ENCODE assay signal across 9 cellular contexts in the genomic region with DNA sequence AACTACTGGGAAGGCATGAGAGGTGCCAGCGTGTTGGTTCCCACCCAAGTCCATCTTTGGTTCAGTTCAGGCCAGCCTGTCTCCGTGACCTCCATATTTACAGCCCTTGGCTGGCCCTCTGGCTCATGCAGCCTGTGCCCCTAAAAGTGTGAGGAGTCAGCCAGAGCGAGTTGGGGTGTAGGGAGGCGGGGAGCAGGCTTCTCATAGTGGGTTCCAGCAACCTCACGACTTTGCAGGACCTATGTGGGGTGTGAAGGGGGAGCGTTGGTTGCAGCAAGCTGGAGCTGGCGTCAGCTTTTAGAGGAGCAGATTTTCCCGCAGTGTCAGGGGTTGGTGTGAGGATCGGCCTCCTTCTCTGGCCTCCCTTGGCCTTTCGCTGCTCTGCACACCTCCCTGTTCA. TPM values are rescaled to one million over a fixed set of nuclear protein-coding genes. Genes with fewer than 3 reads are reported as not detected.
DNase-seq lines count a peak whose midpoint lies in the region; TF ChIP-seq lines count a peak whose summit lies in the region.
"Had no signal": no experiment of that assay in that cellular context is flagged by ENCODE, and none has a peak within 500 bp of the region (broad histone marks: within the 10 kb centered on the region; RNA-seq: fewer than 3 reads in every experiment).

No MANE protein-coding gene starts in this region.

- 91 to 100% methylated on average over 1 to 10 of the region's 10 CpGs for WGBS in endodermal cell (ENCODE audit: insufficient coverage in 1 of 2, insufficient read length in 1 of 2), 2 experiments

- POLR2A ChIA-PET in CD4-positive, alpha-beta memory T cell (lab: Charles Lee; ENCODE audit: partially characterized antibody): interaction anchor here (21.5 to 31.9 kb wide), 4 partner anchors 4 to 37 kb away, joined by 598 to 906 read pairs (median 656); a partner anchor contains a TSS

- no peaks in the 10 kb centered on the region for H3K9me3 ChIP-seq in CD4-positive, alpha-beta memory T cell (ENCODE audit: control insufficient read depth in 1 of 2, low read length in 2 of 2)
- H3K9me3 ChIP-seq in SJSA1 (replicated peaks) (no peaks in the 10 kb centered on the region), endodermal cell (ENCODE audit: control insufficient read depth, low read length) (no peaks in the 10 kb centered on the region), parathyroid adenoma (ENCODE audit: control insufficient read depth, low read length) (no peaks in the 10 kb centered on the region)

- no peak overlapping the region for H2AFZ ChIP-seq in parathyroid adenoma

- H3K4me1 ChIP-seq in CD4-positive, alpha-beta memory T cell (ENCODE audit: insufficient read depth, low read length): peaks cover 99% of the 10 kb centered on the region
- peaks cover 100% of the 10 kb centered on the region for H3K4me1 ChIP-seq in SJSA1 (replicated peaks)
- H3K4me1 ChIP-seq in endodermal cell (ENCODE audit: control insufficient read depth, insufficient read depth, low read length): peaks cover 31% of the 10 kb centered on the region
- H3K4me1 ChIP-seq in parathyroid adenoma: peaks cover 86% of the 10 kb centered on the region

- no peak for DNase-seq in CD4-positive, alpha-beta memory T cell
- DNase-seq in SJSA1 (ENCODE audit: low read depth in 1 of 2, low spot score in 2 of 2) (no peak), endodermal cell (no peak), DMS79 (lab: John Stamatoyannopoulos, UW) (no peak), NCI-H1436 (lab: John Stamatoyannopoulos, UW) (no peak), NCI-H82 (lab: John Stamatoyannopoulos, UW) (no peak), NCI-H146 (lab: John Stamatoyannopoulos, UW) (no peak)
- DNase-seq: activated effector memory CD4-positive, alpha-beta T cell treated with anti-CD3 and anti-CD28 coated beads, Interleukin-2, amount 50 U/mL, for 16 hours had no signal

- peak overlapping the region; percentile 48 to 58 for H3K4me3 ChIP-seq in CD4-positive, alpha-beta memory T cell (ENCODE audit: low read length in 2 of 2)
- H3K4me3 ChIP-seq in SJSA1 (no peak overlapping the region), endodermal cell (ENCODE audit: low read length) (no peak overlapping the region), parathyroid adenoma (ENCODE audit: low read depth, low read length) (no peak overlapping the region)

- peaks cover 64% of the 10 kb centered on the region for H3K79me2 ChIP-seq in parathyroid adenoma

- no peaks in the 10 kb centered on the region for H3K27me3 Mint-ChIP-seq in CD4-positive, alpha-beta memory T cell
- no peaks in the 10 kb centered on the region for H3K27me3 Mint-ChIP-seq in endodermal cell (ENCODE audit: insufficient read depth)

- no peaks in the 10 kb centered on the region for H3K36me3 ChIP-seq in CD4-positive, alpha-beta memory T cell (ENCODE audit: insufficient read depth, low read length)
- H3K36me3 ChIP-seq in SJSA1 (peaks cover 36% of the 10 kb centered on the region), endodermal cell (ENCODE audit: control insufficient read depth, insufficient read depth, low read length) (peaks cover 12% of the 10 kb centered on the region), parathyroid adenoma (ENCODE audit: control insufficient read depth, insufficient read depth, low read length) (no peaks in the 10 kb centered on the region)

- peak overlapping the region; percentile 83 for H3K27ac ChIP-seq in CD4-positive, alpha-beta memory T cell (ENCODE audit: low read depth, low read length)
- H3K27ac ChIP-seq in SJSA1: peak overlapping the region; percentile 45
- H3K27ac ChIP-seq in endodermal cell (ENCODE audit: low read depth, low read length): peak overlapping the region; percentile 99
- peak overlapping the region; percentile 92 for H3K27ac ChIP-seq in parathyroid adenoma

- peak overlapping the region; percentile 23 for H3K4me2 ChIP-seq in parathyroid adenoma (ENCODE audit: low read length)

- peak overlapping the region; percentile 76 to 100 (median 96) for H3K4me3 Mint-ChIP-seq in CD4-positive, alpha-beta memory T cell
- H3K4me3 Mint-ChIP-seq in endodermal cell: peak overlapping the region; percentile 42

- CTCF ChIA-PET in CD4-positive, alpha-beta memory T cell (lab: Charles Lee; ENCODE audit: partially characterized antibody): interaction anchor here (0.7 to 20.7 kb wide), 8 partner anchors 9 to 82 kb away, joined by 3 to 516 read pairs (median 19); no protein-coding TSS in a partner anchor

- H3K27me3 ChIP-seq in CD4-positive, alpha-beta memory T cell (ENCODE audit: insufficient read depth, low read length): no peaks in the 10 kb centered on the region
- no peaks in the 10 kb centered on the region for H3K27me3 ChIP-seq in SJSA1 (replicated peaks)
- no peaks in the 10 kb centered on the region for H3K27me3 ChIP-seq in endodermal cell (ENCODE audit: control insufficient read depth, insufficient read depth, low read length, poor library complexity, severe bottlenecking)
- H3K27me3 ChIP-seq in parathyroid adenoma (ENCODE audit: control insufficient read depth, insufficient read depth, low read length): no peaks in the 10 kb centered on the region

- H3K4me1 Mint-ChIP-seq in CD4-positive, alpha-beta memory T cell: peaks cover 82 to 100% (median 92%) of the 10 kb centered on the region in 4 donors
- H3K4me1 Mint-ChIP-seq in endodermal cell: peaks cover 90% of the 10 kb centered on the region

- peaks cover 11 to 25% of the 10 kb centered on the region in 2 donors for H3K36me3 Mint-ChIP-seq in CD4-positive, alpha-beta memory T cell
- H3K36me3 Mint-ChIP-seq in endodermal cell (ENCODE audit: low read depth): peaks cover 10% of the 10 kb centered on the region

- intact Hi-C loops in CD4-positive, alpha-beta memory T cell (cut with micrococcal nuclease): no loop called here

- no peak for TF ChIP-seq CTCF in endodermal cell (conservative IDR thresholded peaks at IDR 0.05)
- no peak for TF ChIP-seq CTCF in parathyroid adenoma (IDR thresholded peaks at IDR 0.05)

- H3K27ac Mint-ChIP-seq in CD4-positive, alpha-beta memory T cell: peak overlapping the region; percentile 93 to 100 (median 96)
- peak overlapping the region; percentile 93 for H3K27ac Mint-ChIP-seq in endodermal cell

- H3K9me3 Mint-ChIP-seq in CD4-positive, alpha-beta memory T cell: peaks cover 0 to 1% (median 0%) of the 10 kb centered on the region in 8 donors
- no peaks in the 10 kb centered on the region for H3K9me3 Mint-ChIP-seq in endodermal cell

- H3K9ac ChIP-seq in endodermal cell (ENCODE audit: extremely low read depth, low read length, poor library complexity, severe bottlenecking) (peak overlapping the region; percentile 24), parathyroid adenoma (no peak overlapping the region)

RNA-seq across cellular contexts. Expression of a gene that starts 9.8 kb away (rescaled TPM):
- total RNA-seq in CD4-positive, alpha-beta memory T cell: 100 to 1,000 TPM; 151 to 153 TPM
- polyA plus RNA-seq in CD4-positive, alpha-beta memory T cell: 100 to 1,000 TPM; 148 to 246 TPM
- total RNA-seq in SJSA1 (2014; rRNA removed; shearing (Covaris generic)): 60.8 and 65.8 TPM in 2 replicates
- 100 to 1,000 TPM; 121 to 123 TPM for total RNA-seq in endodermal cell
- 142 TPM for polyA plus RNA-seq in endodermal cell (2013, experiment 1 of 2)
- 127 TPM for polyA plus RNA-seq in endodermal cell (2013, experiment 2 of 2)

RNA-seq across cellular contexts. Expression of a gene that starts 55.5 kb away (rescaled TPM):
- total RNA-seq in CD4-positive, alpha-beta memory T cell: 1 to 10 TPM; 3.6 to 4.7 TPM
- polyA plus RNA-seq in CD4-positive, alpha-beta memory T cell: 1 to 10 TPM; 3.8 to 6.0 TPM
- 51.8 and 68.9 TPM in 2 replicates for total RNA-seq in SJSA1 (2014; rRNA removed; shearing (Covaris generic))
- 100 to 1,000 TPM; 101 to 127 TPM for total RNA-seq in endodermal cell
- polyA plus RNA-seq in endodermal cell (2013, experiment 1 of 2): 101 TPM
- 97.4 TPM for polyA plus RNA-seq in endodermal cell (2013, experiment 2 of 2)

Comparison
In these comparisons a context has a peak if more than half of its experiments do, and no peak if none do; other contexts are left out.
1. H3K27ac ChIP-seq: peak in every context shown above with its lines; median percentile 99 in endodermal cell; 92 in parathyroid adenoma; 83 in CD4-positive, alpha-beta memory T cell; 45 in SJSA1.
2. H3K4me3 ChIP-seq: peak in CD4-positive, alpha-beta memory T cell (2 of 2); none in SJSA1 (single experiment), endodermal cell (single experiment) and parathyroid adenoma (single experiment).